In genomic region chr19:35773020-35773809, GRCh38 we compare ENCODE assay signal across 21 cellular contexts. TPM values are rescaled to one million over a fixed set of nuclear protein-coding genes. Genes with fewer than 3 reads are reported as not detected.
A peak's percentile ranks its signal among the peaks of the same experiment; 100 is the strongest.
DNase-seq lines count a peak whose midpoint lies in the region; ATAC-seq and TF ChIP-seq lines count a peak whose summit lies in the region.
"Had no signal": no experiment of that assay in that cellular context is flagged by ENCODE, and none has a peak within 500 bp of the region (broad histone marks: within the 10 kb centered on the region; RNA-seq: fewer than 3 reads in every experiment).

No MANE protein-coding gene starts in this region.

- intact Hi-C loops in Right ventricle myocardium inferior (cut with DNase I) (no loop called here), heart right ventricle (cut with DNase I) (loop anchor here in 2 of 10 donors (10.0 kb wide), 1 partner anchor 162 kb away; the partner anchor contains the start of gene LRFN3 (in 2 of the 2)), thyroid gland (cut with DNase I) (no loop called here)

- no peaks in the 10 kb centered on the region for H3K9me3 ChIP-seq in heart right ventricle
- no peaks in the 10 kb centered on the region for H3K9me3 ChIP-seq in thyroid gland
- H3K9me3 ChIP-seq: mucosa of descending colon, neutrophil had no signal

- H3K27ac ChIP-seq in heart right ventricle, result no peak overlapping the region
- H3K27ac ChIP-seq in RWPE1, result no peak overlapping the region
- H3K27ac ChIP-seq in thyroid gland, result no peak overlapping the region
- H3K27ac ChIP-seq: neutrophil had no signal

- DNase-seq in Right ventricle myocardium inferior (ENCODE audit: missing footprints), result peak; percentile 39
- DNase-seq in heart right ventricle, result no peak
- peak; percentile 29 for DNase-seq in RWPE1 (ENCODE audit: low spot score)
- DNase-seq in fibroblast of peridontal ligament (ENCODE audit: extremely low read depth), result peak; percentile 5
- no peak for DNase-seq in activated naive CD4-positive, alpha-beta T cell (lab: John Stamatoyannopoulos, UW)
- DNase-seq in thyroid gland, result no peak
- DNase-seq: activated effector memory CD4-positive, alpha-beta T cell treated with Interleukin-2 at 50 U/mL for 16 hours; amygdala; cerebellar nuclear complex; effector memory CD8-positive, alpha-beta T cell; foreskin melanocyte; H7; mucosa of descending colon; NCI-H1092 treated with DMSO at 0.1 percent for 48 hours; NCI-H748 treated with DMSO at 0.1 percent for 48 hours had no signal

- no peaks in the 10 kb centered on the region for H3K27me3 ChIP-seq in heart right ventricle
- H3K27me3 ChIP-seq in thyroid gland, result no peaks in the 10 kb centered on the region
- H3K27me3 ChIP-seq: neutrophil had no signal

- no peak for TF ChIP-seq POLR2A in thyroid gland (IDR thresholded peaks at IDR 0.05)

- POLR2A ChIA-PET in RWPE1 (lab: Yijun Ruan, JAX; ENCODE audit: low non-redundant PET), result interaction anchor here (0.6 kb wide), 1 partner anchor 36 kb away, joined by 4 read pairs; no protein-coding TSS in a partner anchor

- H3K36me3 ChIP-seq in heart right ventricle (peaks cover 0 to 13% (median 0%) of the 10 kb centered on the region in 9 donors), thyroid gland (no peaks in the 10 kb centered on the region)

- no peak overlapping the region for H3K4me3 ChIP-seq in heart right ventricle
- no peak overlapping the region for H3K4me3 ChIP-seq in thyroid gland (replicated peaks in 1 of 3)
- H3K4me3 ChIP-seq: mucosa of descending colon had no signal

- 45 to 51% methylated on average over 9 of the region's 9 CpGs for WGBS in heart right ventricle, 2 donors
- 62 to 68% methylated on average over 9 of the region's 9 CpGs for WGBS in thyroid gland, 2 donors

- ATAC-seq in Right ventricle myocardium inferior (no peak), heart right ventricle (no peak), HG03432 (IDR thresholded peaks at IDR 0.05; ENCODE audit: unreplicated experiment) (no peak), GM21825 (IDR thresholded peaks at IDR 0.05; ENCODE audit: unreplicated experiment) (no peak)
- ATAC-seq: activated CD8-positive, alpha-beta memory T cell treated with anti-CD3 and anti-CD28 coated beads, Interleukin-2, amount 10 ng/mL, durations not matched to agents 7 days and 5 days; effector memory CD8-positive, alpha-beta T cell; left lobe of liver; mucosa of descending colon had no signal

- peaks cover 0 to 18% (median 7%) of the 10 kb centered on the region in 9 donors for H3K4me1 ChIP-seq in heart right ventricle
- H3K4me1 ChIP-seq in thyroid gland, result peaks cover 7 to 10% of the 10 kb centered on the region in 2 donors

- CTCF ChIA-PET in RWPE1 (lab: Yijun Ruan, JAX), result no interaction called here

- TF ChIP-seq CTCF in heart right ventricle (IDR thresholded peaks at IDR 0.05) (no peak), RWPE1 (conservative IDR thresholded peaks at IDR 0.05; ENCODE audit: low read depth) (no peak), thyroid gland (IDR thresholded peaks at IDR 0.05) (no peak)

RNA-seq across cellular contexts. Expression of gene ARHGAP33, which starts 2.1 kb away (rescaled TPM):
- 4.2 TPM for total RNA-seq in Right ventricle myocardium inferior
- total RNA-seq in heart right ventricle, result 1 to 10 TPM; 1.3 to 9.5 (median 5.6) TPM
- 10 to 100 TPM in 1 of 2 donors, 1 to 10 TPM in 1; 2.2 to 10.1 TPM for polyA plus RNA-seq in heart right ventricle
- 10 to 100 TPM in 3 of 4 donors, 1 to 10 TPM in 1; 4.2 to 16.0 (median 13.0) TPM for total RNA-seq in thyroid gland

RNA-seq across cellular contexts. Expression of gene PROSER3, which starts 15.2 kb away (rescaled TPM):
- total RNA-seq in Right ventricle myocardium inferior (5.1 TPM), heart right ventricle (10 to 100 TPM in 5 of 10 donors, 1 to 10 TPM in 5; 7.0 to 14.7 (median 9.7) TPM), thyroid gland (10 to 100 TPM in 3 of 4 donors, 1 to 10 TPM in 1; 8.2 to 34.3 (median 13.2) TPM)
- polyA plus RNA-seq in heart right ventricle, result 1 to 10 TPM; 5.5 to 9.7 TPM

RNA-seq across cellular contexts. Expression of gene HSPB6, which starts 16.4 kb away (rescaled TPM):
- total RNA-seq in Right ventricle myocardium inferior (662 TPM), heart right ventricle (1,000 to 10,000 TPM in 5 of 10 donors, 100 to 1,000 TPM in 5; 448 to 1,269 (median 1,031) TPM), thyroid gland (10 to 100 TPM; 17.3 to 31.8 (median 23.1) TPM)
- polyA plus RNA-seq in heart right ventricle, result 100 to 1,000 TPM; 387 to 822 TPM
- total RNA-seq: activated CD8-positive, alpha-beta memory T cell treated with anti-CD3 and anti-CD28 coated beads, Interleukin-2, amount 10 ng/mL, durations not matched to agents 7 days and 5 days; G401 had no signal

RNA-seq across cellular contexts. Expression of gene LIN37, which starts 24.8 kb away (rescaled TPM):
- total RNA-seq in Right ventricle myocardium inferior (8.2 TPM), heart right ventricle (1 to 10 TPM; 4.0 to 9.3 (median 4.8) TPM), thyroid gland (10 to 100 TPM in 2 of 4 donors, 1 to 10 TPM in 2; 8.2 to 21.5 (median 14.1) TPM)
- polyA plus RNA-seq in heart right ventricle, result 10 to 100 TPM; 25.2 to 29.4 TPM

RNA-seq across cellular contexts. Expression of gene PSENEN, which starts 27.8 kb away (rescaled TPM):
- total RNA-seq in Right ventricle myocardium inferior, result 44.7 TPM
- total RNA-seq in heart right ventricle, result 10 to 100 TPM; 34.8 to 70.7 (median 44.9) TPM
- polyA plus RNA-seq in heart right ventricle, result 100 to 1,000 TPM in 1 of 2 donors, 10 to 100 TPM in 1; 69.3 to 149 TPM
- 10 to 100 TPM; 34.0 to 73.8 (median 40.5) TPM for total RNA-seq in thyroid gland

Comparison
In these comparisons a context has a peak if more than half of its experiments do, and no peak if none do; other contexts are left out.
1. DNase-seq: peak in Right ventricle myocardium inferior (single experiment), RWPE1 (single experiment) and fibroblast of peridontal ligament (single experiment); none in heart right ventricle (0 of 2), activated naive CD4-positive, alpha-beta T cell (0 of 4) and thyroid gland (0 of 2).
2. RNA of gene HSPB6, which starts 16.4 kb away (total RNA-seq): 448 to 1,269 TPM in heart right ventricle and 662 TPM in Right ventricle myocardium inferior (single experiment); 17.3 to 31.8 TPM in thyroid gland; every median in the first group is over 10 times any median in the second.